In the genomic region with DNA sequence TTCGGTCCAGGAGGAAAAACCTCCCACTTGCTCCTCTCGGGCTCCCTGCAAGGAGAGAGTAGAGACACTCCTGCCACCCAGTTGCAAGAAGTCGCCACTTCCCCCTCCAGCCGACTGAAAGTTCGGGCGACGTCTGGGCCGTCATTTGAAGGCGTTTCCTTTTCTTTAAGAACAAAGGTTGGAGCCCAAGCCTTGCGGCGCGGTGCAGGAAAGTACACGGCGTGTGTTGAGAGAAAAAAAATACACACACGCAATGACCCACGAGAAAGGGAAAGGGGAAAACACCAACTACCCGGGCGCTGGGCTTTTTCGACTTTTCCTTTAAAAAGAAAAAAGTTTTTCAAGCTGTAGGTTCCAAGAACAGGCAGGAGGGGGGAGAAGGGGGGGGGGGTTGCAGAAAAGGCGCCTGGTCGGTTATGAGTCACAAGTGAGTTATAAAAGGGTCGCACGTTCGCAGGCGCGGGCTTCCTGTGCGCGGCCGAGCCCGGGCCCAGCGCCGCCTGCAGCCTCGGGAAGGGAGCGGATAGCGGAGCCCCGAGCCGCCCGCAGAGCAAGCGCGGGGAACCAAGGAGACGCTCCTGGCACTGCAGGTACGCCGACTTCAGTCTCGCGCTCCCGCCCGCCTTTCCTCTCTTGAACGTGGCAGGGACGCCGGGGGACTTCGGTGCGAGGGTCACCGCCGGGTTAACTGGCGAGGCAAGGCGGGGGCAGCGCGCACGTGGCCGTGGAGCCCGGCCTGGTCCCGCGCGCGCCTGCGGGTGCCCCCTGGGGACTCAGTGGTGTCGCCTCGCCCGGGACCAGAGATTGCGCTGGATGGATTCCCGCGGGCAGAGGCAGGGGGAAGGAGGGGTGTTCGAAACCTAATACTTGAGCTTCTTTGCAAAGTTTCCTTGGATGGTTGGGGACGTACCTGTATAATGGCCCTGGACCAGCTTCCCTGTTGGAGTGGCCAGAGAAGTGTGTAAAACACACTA, we compare ENCODE assay signal across 8 cellular contexts. TPM values are rescaled to one million over a fixed set of nuclear protein-coding genes. Genes with fewer than 3 reads are reported as not detected.
DNase-seq lines count a peak whose midpoint lies in the region; ATAC-seq and TF ChIP-seq lines count a peak whose summit lies in the region.

No MANE protein-coding gene starts in this region.

- peak in 1 of 4 donors; percentile 49 for TF ChIP-seq POLR2A in upper lobe of left lung (IDR thresholded peaks at IDR 0.05)

- H3K36me3 ChIP-seq in PC-9 (ENCODE audit: low read depth) (no peaks in the 10 kb centered on the region), upper lobe of left lung (no peaks in the 10 kb centered on the region)

- no peaks in the 10 kb centered on the region for H3K9me2 ChIP-seq in PC-9 (ENCODE audit: insufficient read depth)

- H3K27ac ChIP-seq in PC-9 (no peak overlapping the region), upper lobe of left lung (peak overlapping the region; percentile 38 to 80 (median 70))

- peak overlapping the region; percentile 99 for H3K27ac Mint-ChIP-seq in activated T-helper 2 cell treated with anti-CD3 and anti-CD28 coated beads, Interferon-gamma antibody, Interleukin-2, Interleukin-4, amounts not matched to agents 10 μg/mL and 5 μg/mL and 100 μg/mL, durations not matched to agents 14 hours and 24 hours and 36 hours

- H3K79me2 ChIP-seq in PC-9 (ENCODE audit: low read depth): no peaks in the 10 kb centered on the region

- CTCF ChIA-PET in PC-9 (lab: Charles Lee): no interaction called here

- peak overlapping the region; percentile 54 for H3K4me3 ChIP-seq in PC-9
- H3K4me3 ChIP-seq in upper lobe of left lung: peak overlapping the region; percentile 13 to 63 (median 53)

- H3K4me2 ChIP-seq in PC-9: peak overlapping the region; percentile 83

- peak in 1 of 2 experiments; percentile 16 for DNase-seq in PC-9
- DNase-seq in activated T-helper 2 cell treated with anti-CD3 and anti-CD28 coated beads, Interferon-gamma antibody, Interleukin-2, Interleukin-4, amounts not matched to agents 10 μg/mL and 5 μg/mL and 100 μg/mL, durations not matched to agents 14 hours and 24 hours and 36 hours (ENCODE audit: low spot score): peak; percentile 68
- peak; percentile 29 for DNase-seq in globus pallidus (ENCODE audit: low spot score)
- DNase-seq in posterior cingulate gyrus: peak in 7 of 10 donors; percentile 2 to 85 (median 28)
- peak; percentile 61 to 90 for DNase-seq in upper lobe of left lung
- no peak for DNase-seq in NCI-H510A treated with DMSO at 0.1 percent for 48 hours (lab: John Stamatoyannopoulos, UW)

- peak overlapping the region; percentile 91 for H3K4me3 Mint-ChIP-seq in activated T-helper 2 cell treated with anti-CD3 and anti-CD28 coated beads, Interferon-gamma antibody, Interleukin-2, Interleukin-4, amounts not matched to agents 10 μg/mL and 5 μg/mL and 100 μg/mL, durations not matched to agents 14 hours and 24 hours and 36 hours (ENCODE audit: low read depth)

- intact Hi-C loops in PC-9 (cut with micrococcal nuclease; ENCODE audit: unreplicated experiment) (no loop called here), posterior cingulate gyrus (cut with DNase I) (no loop called here)
- intact Hi-C loops in activated T-helper 2 cell treated with anti-CD3 and anti-CD28 coated beads, Interferon-gamma antibody, Interleukin-2, Interleukin-4, amounts not matched to agents 10 μg/mL and 5 μg/mL and 100 μg/mL, durations not matched to agents 14 hours and 24 hours and 36 hours (cut with micrococcal nuclease): loop anchor here (1.0 kb wide), 8 partner anchors 11 to 166 kb away; no protein-coding TSS in a partner anchor

- WGBS in upper lobe of left lung, 2 donors: 2 to 4% methylated on average over 44 to 54 of the region's 74 CpGs

- H3F3A ChIP-seq in PC-9 (ENCODE audit: insufficient read depth, low read depth): no peaks in the 10 kb centered on the region

- no peaks in the 10 kb centered on the region for H3K27me3 Mint-ChIP-seq in activated T-helper 2 cell treated with anti-CD3 and anti-CD28 coated beads, Interferon-gamma antibody, Interleukin-2, Interleukin-4, amounts not matched to agents 10 μg/mL and 5 μg/mL and 100 μg/mL, durations not matched to agents 14 hours and 24 hours and 36 hours (ENCODE audit: low read depth)

- H3K9me3 Mint-ChIP-seq in activated T-helper 2 cell treated with anti-CD3 and anti-CD28 coated beads, Interferon-gamma antibody, Interleukin-2, Interleukin-4, amounts not matched to agents 10 μg/mL and 5 μg/mL and 100 μg/mL, durations not matched to agents 14 hours and 24 hours and 36 hours: peaks cover 4% of the 10 kb centered on the region

- H3K27me3 ChIP-seq in PC-9 (ENCODE audit: insufficient read depth, low read depth) (no peaks in the 10 kb centered on the region), upper lobe of left lung (no peaks in the 10 kb centered on the region)

- peak; percentile 50 for ATAC-seq in GM18867 (IDR thresholded peaks at IDR 0.05; ENCODE audit: unreplicated experiment)
- peak; percentile 36 for ATAC-seq in HG03039 (IDR thresholded peaks at IDR 0.05; ENCODE audit: unreplicated experiment)
- peak; percentile 28 to 81 for ATAC-seq in upper lobe of left lung (ENCODE audit: low FRiP score in 2 of 2)

- no peaks in the 10 kb centered on the region for H3K4me1 ChIP-seq in PC-9 (replicated peaks; ENCODE audit: insufficient read depth)
- H3K4me1 ChIP-seq in upper lobe of left lung: peaks cover 10 to 18% (median 16%) of the 10 kb centered on the region in 4 donors

- POLR2A ChIA-PET in PC-9 (lab: Charles Lee; ENCODE audit: unreplicated experiment): no interaction called here

- H4K20me1 ChIP-seq in PC-9 (ENCODE audit: insufficient read depth): no peaks in the 10 kb centered on the region

- peaks cover 54% of the 10 kb centered on the region for H3K4me1 Mint-ChIP-seq in activated T-helper 2 cell treated with anti-CD3 and anti-CD28 coated beads, Interferon-gamma antibody, Interleukin-2, Interleukin-4, amounts not matched to agents 10 μg/mL and 5 μg/mL and 100 μg/mL, durations not matched to agents 14 hours and 24 hours and 36 hours (ENCODE audit: low read depth)

- TF ChIP-seq EP300 in upper lobe of left lung (IDR thresholded peaks at IDR 0.05): no peak

- no peak for TF ChIP-seq CTCF in PC-9 (conservative IDR thresholded peaks at IDR 0.05)
- peak in 2 of 6 experiments; percentile 29 to 32 for TF ChIP-seq CTCF in upper lobe of left lung (IDR thresholded peaks at IDR 0.05)

- peak overlapping the region; percentile 81 for H2AFZ ChIP-seq in PC-9

- H3K9me3 ChIP-seq in PC-9 (ENCODE audit: insufficient read depth, low read depth): no peaks in the 10 kb centered on the region
- no peaks in the 10 kb centered on the region for H3K9me3 ChIP-seq in upper lobe of left lung

- peaks cover 54% of the 10 kb centered on the region for H3K36me3 Mint-ChIP-seq in activated T-helper 2 cell treated with anti-CD3 and anti-CD28 coated beads, Interferon-gamma antibody, Interleukin-2, Interleukin-4, amounts not matched to agents 10 μg/mL and 5 μg/mL and 100 μg/mL, durations not matched to agents 14 hours and 24 hours and 36 hours (ENCODE audit: low read depth)

- no TSS peak for BruUV-seq in PC-9 (replicated peaks; lab: Mats Ljungman, UMichigan)

RNA-seq across cellular contexts. Expression of a gene that starts 45.3 kb away (rescaled TPM):
- 15.5 and 21.2 TPM in 2 replicates for total RNA-seq in PC-9 (2021)
- total RNA-seq in activated T-helper 2 cell treated with anti-CD3 and anti-CD28 coated beads, Interferon-gamma antibody, Interleukin-2, Interleukin-4, amounts not matched to agents 10 μg/mL and 5 μg/mL and 100 μg/mL, durations not matched to agents 14 hours and 24 hours and 36 hours: 53.1 and 54.4 TPM in 2 replicates
- 10 to 100 TPM; 12.7 to 24.2 (median 19.1) TPM for total RNA-seq in upper lobe of left lung
